In the genomic region with DNA sequence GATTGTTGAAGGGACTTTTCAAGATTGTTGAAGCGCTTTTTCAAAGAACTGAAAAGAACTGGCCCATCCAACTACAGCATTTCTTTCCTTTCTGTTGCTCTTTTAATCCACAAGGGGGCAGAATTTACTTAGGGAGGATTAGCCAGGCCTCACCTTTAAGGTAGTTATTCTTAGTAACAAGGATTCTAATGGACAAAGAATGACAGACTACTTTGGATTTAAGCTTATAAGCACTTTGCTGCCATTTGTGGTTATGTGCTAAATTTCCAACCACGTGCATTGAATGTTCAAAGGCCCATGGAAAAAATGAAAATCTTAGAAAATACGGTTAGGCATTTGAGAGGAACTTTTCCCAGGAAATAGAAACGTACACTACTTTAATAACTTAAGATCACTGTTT, we compare ENCODE assay signal across 8 cellular contexts. TPM values are rescaled to one million over a fixed set of nuclear protein-coding genes. Genes with fewer than 3 reads are reported as not detected.
DNase-seq lines count a peak whose midpoint lies in the region; ATAC-seq, FAIRE-seq and TF ChIP-seq lines count a peak whose summit lies in the region.

No MANE protein-coding gene starts in this region.

- H3K4me1 ChIP-seq in Loucy (ENCODE audit: insufficient read depth, low read length, poor library complexity, severe bottlenecking) (no peaks in the 10 kb centered on the region), esophagus muscularis mucosa (peaks cover 0 to 65% (median 57%) of the 10 kb centered on the region in 4 donors)

- peaks cover 0 to 3% (median 2%) of the 10 kb centered on the region in 3 donors for H3K36me3 Mint-ChIP-seq in naive thymus-derived CD8-positive, alpha-beta T cell

- intact Hi-C loops in esophagus muscularis mucosa (cut with DNase I): loop anchor here (2.0 kb wide), 1 partner anchor 137 kb away; no protein-coding TSS in a partner anchor

- DNase-seq in SHP77 treated with DMSO at 0.1 percent for 48 hours (lab: John Stamatoyannopoulos, UW): peak; percentile 23
- no peak for DNase-seq in esophagus muscularis mucosa (ENCODE audit: extremely low spot score)
- peak in 4 of 10 donors; percentile 16 to 53 (median 46) for DNase-seq in naive thymus-derived CD8-positive, alpha-beta T cell
- no peak for DNase-seq in activated naive CD4-positive, alpha-beta T cell treated with Interleukin-2 at 50 U/mL for 16 hours

- no peaks in the 10 kb centered on the region for H3F3A ChIP-seq in Loucy (ENCODE audit: low read depth)

- peak; percentile 93 for FAIRE-seq in G401.6 (lab: Jason Lieb, UNC)

- peak; percentile 50 to 61 for ATAC-seq in naive thymus-derived CD8-positive, alpha-beta T cell
- no peak for ATAC-seq in HG03565 (IDR thresholded peaks at IDR 0.05; ENCODE audit: unreplicated experiment)
- ATAC-seq in HG03045 (IDR thresholded peaks at IDR 0.05; ENCODE audit: unreplicated experiment): no peak

- TF ChIP-seq POLR2A in esophagus muscularis mucosa (IDR thresholded peaks at IDR 0.05; ENCODE audit: low read depth): no peak

- H3K4me3 Mint-ChIP-seq in naive thymus-derived CD8-positive, alpha-beta T cell: no peak overlapping the region

- H3K27ac Mint-ChIP-seq in naive thymus-derived CD8-positive, alpha-beta T cell: peak overlapping the region in 1 of 10 donors; percentile 47

- peaks cover 1 to 6% (median 4%) of the 10 kb centered on the region in 4 donors for H3K4me1 Mint-ChIP-seq in naive thymus-derived CD8-positive, alpha-beta T cell

- no peak overlapping the region for H3K4me3 ChIP-seq in Loucy (ENCODE audit: low read length, poor library complexity, severe bottlenecking)
- H3K4me3 ChIP-seq in esophagus muscularis mucosa: no peak overlapping the region

- no peaks in the 10 kb centered on the region for H3K9me2 ChIP-seq in Loucy (replicated peaks; ENCODE audit: low read depth, low read length)

- POLR2A ChIA-PET in naive thymus-derived CD8-positive, alpha-beta T cell (lab: Charles Lee): interaction anchor here (0.6 to 1.6 kb wide), 3 partner anchors 39 to 401 kb away, joined by 3 to 8 read pairs (median 4); no protein-coding TSS in a partner anchor

- H3K27ac ChIP-seq in esophagus muscularis mucosa (replicated peaks in 1 of 4): peak overlapping the region; percentile 45 to 68 (median 64)

- no peak overlapping the region for H2AFZ ChIP-seq in Loucy (ENCODE audit: low read length)

- TF ChIP-seq CTCF in Loucy (conservative IDR thresholded peaks at IDR 0.05; ENCODE audit: low read length) (peak; percentile 91), esophagus muscularis mucosa (IDR thresholded peaks at IDR 0.05) (peak; percentile 80 to 85 (median 82))

- peaks cover 0 to 4% (median 0%) of the 10 kb centered on the region in 9 donors for H3K9me3 Mint-ChIP-seq in naive thymus-derived CD8-positive, alpha-beta T cell

- no peak overlapping the region for H3K9ac ChIP-seq in Loucy (ENCODE audit: low read depth, low read length, poor library complexity, severe bottlenecking)

- H3K36me3 ChIP-seq in Loucy (ENCODE audit: insufficient read depth, low read length) (no peaks in the 10 kb centered on the region), esophagus muscularis mucosa (no peaks in the 10 kb centered on the region)

- H3K9me3 ChIP-seq in Loucy (ENCODE audit: insufficient read depth, low read depth, low read length) (no peaks in the 10 kb centered on the region), esophagus muscularis mucosa (peaks cover 0 to 7% (median 2%) of the 10 kb centered on the region in 4 donors)

- no peaks in the 10 kb centered on the region for H4K20me1 ChIP-seq in Loucy (ENCODE audit: insufficient read depth, low read length, poor library complexity, severe bottlenecking)

- H3K27me3 Mint-ChIP-seq in naive thymus-derived CD8-positive, alpha-beta T cell: peaks cover 0 to 3% (median 1%) of the 10 kb centered on the region in 5 donors

- no peaks in the 10 kb centered on the region for H3K79me2 ChIP-seq in Loucy (ENCODE audit: insufficient read depth, low read length)

- H3K4me2 ChIP-seq in Loucy (ENCODE audit: low read depth, low read length, poor library complexity, severe bottlenecking): no peak overlapping the region

- WGBS in esophagus muscularis mucosa: 59% methylated on average over 4 of the region's 4 CpGs

- no peak for TF ChIP-seq EP300 in esophagus muscularis mucosa (IDR thresholded peaks at IDR 0.05)

- H3K27me3 ChIP-seq in Loucy (ENCODE audit: insufficient read depth, low read length, poor library complexity, severe bottlenecking) (no peaks in the 10 kb centered on the region), esophagus muscularis mucosa (no peaks in the 10 kb centered on the region)

RNA-seq across cellular contexts. Expression of a gene that starts 49.5 kb away (rescaled TPM):
- 1,000 to 10,000 TPM in 3 of 4 donors, 100 to 1,000 TPM in 1; 982 to 1,379 (median 1,192) TPM for total RNA-seq in esophagus muscularis mucosa
- 100 to 1,000 TPM; 892 to 941 TPM for total RNA-seq in naive thymus-derived CD8-positive, alpha-beta T cell
- 1,000 to 10,000 TPM; 1,075 to 1,399 (median 1,151) TPM for polyA plus RNA-seq in naive thymus-derived CD8-positive, alpha-beta T cell

Comparison
In these comparisons a context has a peak if more than half of its experiments do, and no peak if none do; other contexts are left out.
1. ATAC-seq: peak in naive thymus-derived CD8-positive, alpha-beta T cell (2 of 2); none in HG03565 (single experiment) and HG03045 (single experiment).